In genomic region chr6:107805504-107805903, GRCh38 we compare ENCODE assay signal across 21 cellular contexts. TPM values are rescaled to one million over a fixed set of nuclear protein-coding genes. Genes with fewer than 3 reads are reported as not detected.
DNase-seq lines count a peak whose midpoint lies in the region; ATAC-seq and TF ChIP-seq lines count a peak whose summit lies in the region.
"Had no signal": no experiment of that assay in that cellular context is flagged by ENCODE, and none has a peak within 500 bp of the region (broad histone marks: within the 10 kb centered on the region; RNA-seq: fewer than 3 reads in every experiment).

No MANE protein-coding gene starts in this region.

- H3K4me3 Mint-ChIP-seq in activated T-cell treated with anti-CD3 and anti-CD28 coated beads, Interleukin-2, amount 50 U/mL, for 72 hours: peak overlapping the region; percentile 41 to 69
- H3K4me3 Mint-ChIP-seq in naive thymus-derived CD4-positive, alpha-beta T cell: peak overlapping the region in 8 of 10 donors; percentile 6 to 66 (median 28)

- intact Hi-C loops in naive thymus-derived CD4-positive, alpha-beta T cell (cut with micrococcal nuclease): loop anchor here in 1 of 2 donors (1.0 kb wide), 2 partner anchors 11 to 15 kb away; no protein-coding TSS in a partner anchor
- intact Hi-C loops in sigmoid colon (cut with DNase I): no loop called here

- H3K4me1 Mint-ChIP-seq in activated T-cell treated with anti-CD3 and anti-CD28 coated beads, Interleukin-2, amount 50 U/mL, for 72 hours (ENCODE audit: low read depth): peaks cover 73% of the 10 kb centered on the region
- H3K4me1 Mint-ChIP-seq in naive thymus-derived CD4-positive, alpha-beta T cell: peaks cover 24 to 90% (median 83%) of the 10 kb centered on the region in 7 donors

- peak overlapping the region; percentile 42 for H3K27ac ChIP-seq in naive thymus-derived CD4-positive, alpha-beta T cell (ENCODE audit: low read depth, low read length)
- H3K27ac ChIP-seq in sigmoid colon: no peak overlapping the region
- H3K27ac ChIP-seq: BLaER1 treated with 17β-estradiol and CSF1 and Interleukin-3, amounts not matched to agents 10 nM and 100 nM; dorsolateral prefrontal cortex; left lung; upper lobe of left lung had no signal

- ATAC-seq in activated naive CD4-positive, alpha-beta T cell treated with anti-CD3 and anti-CD28 coated beads, Interleukin-2, amount 50 U/mL, for 72 hours: peak; percentile 66 to 68
- peak; percentile 63 to 74 for ATAC-seq in activated T-cell treated with anti-CD3 and anti-CD28 coated beads, Interleukin-2, amount 50 U/mL, for 72 hours (replicated peaks in 1 of 2)
- peak; percentile 66 for ATAC-seq in naive thymus-derived CD4-positive, alpha-beta T cell
- ATAC-seq: left lung had no signal

- H3K4me1 ChIP-seq in naive thymus-derived CD4-positive, alpha-beta T cell (ENCODE audit: control insufficient read depth in 2 of 2, insufficient read depth in 2 of 2, low read length in 2 of 2): peaks cover 10 to 43% of the 10 kb centered on the region in 2 donors
- H3K4me1 ChIP-seq in sigmoid colon: no peaks in the 10 kb centered on the region
- H3K4me1 ChIP-seq: BLaER1 treated with 17β-estradiol and CSF1 and Interleukin-3, amounts not matched to agents 10 nM and 100 nM; left lung; upper lobe of left lung had no signal

- CTCF ChIA-PET in naive thymus-derived CD4-positive, alpha-beta T cell (lab: Charles Lee): interaction anchor here (0.5 to 2.1 kb wide), 5 partner anchors 11 to 225 kb away, joined by 3 to 18 read pairs (median 4); no protein-coding TSS in a partner anchor

- no peaks in the 10 kb centered on the region for H3K27me3 ChIP-seq in naive thymus-derived CD4-positive, alpha-beta T cell (ENCODE audit: control insufficient read depth in 2 of 2, insufficient read depth in 2 of 2, low read length in 2 of 2)
- H3K27me3 ChIP-seq in sigmoid colon: no peaks in the 10 kb centered on the region
- H3K27me3 ChIP-seq: BLaER1 treated with 17β-estradiol and CSF1 and Interleukin-3, amounts not matched to agents 10 nM and 100 nM; dorsolateral prefrontal cortex; left lung; upper lobe of left lung had no signal

- H3K9me3 Mint-ChIP-seq in activated naive CD4-positive, alpha-beta T cell treated with anti-CD3 and anti-CD28 coated beads, Interleukin-2, amount 50 U/mL, for 72 hours: no peaks in the 10 kb centered on the region
- H3K9me3 Mint-ChIP-seq in activated T-cell treated with anti-CD3 and anti-CD28 coated beads, Interleukin-2, amount 50 U/mL, for 72 hours: no peaks in the 10 kb centered on the region
- H3K9me3 Mint-ChIP-seq in naive thymus-derived CD4-positive, alpha-beta T cell: peaks cover 0 to 10% (median 0%) of the 10 kb centered on the region in 11 donors

- peaks cover 0 to 10% (median 0%) of the 10 kb centered on the region in 3 experiments for H3K36me3 ChIP-seq in naive thymus-derived CD4-positive, alpha-beta T cell (ENCODE audit: control insufficient read depth in 2 of 3, insufficient read depth in 3 of 3, low read length in 3 of 3)
- H3K36me3 ChIP-seq in sigmoid colon: no peaks in the 10 kb centered on the region
- H3K36me3 ChIP-seq: BLaER1 treated with 17β-estradiol and CSF1 and Interleukin-3, amounts not matched to agents 10 nM and 100 nM; left lung; upper lobe of left lung had no signal

- DNase-seq in activated naive CD4-positive, alpha-beta T cell treated with anti-CD3 and anti-CD28 coated beads, Interleukin-2, amount 50 U/mL, for 72 hours (ENCODE audit: low spot score in 2 of 2): no peak
- no peak for DNase-seq in activated naive CD4-positive, alpha-beta T cell treated with anti-CD3 and anti-CD28 coated beads, Interleukin-2, amount 50 U/mL, for 16 hours
- DNase-seq in activated T-cell treated with anti-CD3 and anti-CD28 coated beads, Interleukin-2, amount 50 U/mL, for 72 hours: no peak
- DNase-seq in naive thymus-derived CD4-positive, alpha-beta T cell: peak in 4 of 9 donors; percentile 18 to 56 (median 42)
- DNase-seq in DMS153 treated with DMSO at 0.1 percent for 48 hours (lab: John Stamatoyannopoulos, UW; ENCODE audit: unreplicated experiment): no peak
- DNase-seq in sigmoid colon: no peak
- DNase-seq in stimulated activated CD4-positive, alpha-beta T cell treated with anti-CD3 and anti-CD28 coated beads, Interleukin-15, amount 100 ng/mL, for 24 hours: no peak
- DNase-seq: cerebellar nuclear complex, dorsolateral prefrontal cortex, KG1, left lung, MM.1S, NCI-H2029, NCI-H2227 treated with DMSO at 0.1 percent for 48 hours, retina, substantia nigra, upper lobe of left lung had no signal

- TF ChIP-seq EP300 in sigmoid colon (IDR thresholded peaks at IDR 0.05): no peak

- no peaks in the 10 kb centered on the region for H3K9me3 ChIP-seq in naive thymus-derived CD4-positive, alpha-beta T cell (ENCODE audit: control insufficient read depth in 2 of 3, low read length in 3 of 3)
- no peaks in the 10 kb centered on the region for H3K9me3 ChIP-seq in sigmoid colon
- H3K9me3 ChIP-seq: left lung, upper lobe of left lung had no signal

- TF ChIP-seq POLR2A in sigmoid colon (IDR thresholded peaks at IDR 0.05): no peak

- 87 to 95% methylated on average over 2 of the region's 2 CpGs for WGBS in sigmoid colon, 2 donors

- POLR2A ChIA-PET in naive thymus-derived CD4-positive, alpha-beta T cell (lab: Charles Lee): interaction anchor here (1.0 to 3.7 kb wide), 8 partner anchors 10 to 75 kb away, joined by 3 to 40 read pairs (median 8); partner anchors contain the start of gene SCML4

- peak overlapping the region; percentile 40 to 78 for H3K27ac Mint-ChIP-seq in activated naive CD4-positive, alpha-beta T cell treated with anti-CD3 and anti-CD28 coated beads, Interleukin-2, amount 50 U/mL, for 72 hours
- H3K27ac Mint-ChIP-seq in activated T-cell treated with anti-CD3 and anti-CD28 coated beads, Interleukin-2, amount 50 U/mL, for 72 hours: peak overlapping the region; percentile 31
- H3K27ac Mint-ChIP-seq in naive thymus-derived CD4-positive, alpha-beta T cell: peak overlapping the region in 8 of 9 donors; percentile 73 to 91 (median 87)

- no peaks in the 10 kb centered on the region for H3K27me3 Mint-ChIP-seq in activated T-cell treated with anti-CD3 and anti-CD28 coated beads, Interleukin-2, amount 50 U/mL, for 72 hours (ENCODE audit: low read depth)
- no peaks in the 10 kb centered on the region for H3K27me3 Mint-ChIP-seq in naive thymus-derived CD4-positive, alpha-beta T cell

- H3K4me3 ChIP-seq in naive thymus-derived CD4-positive, alpha-beta T cell (ENCODE audit: low read length): no peak overlapping the region
- H3K4me3 ChIP-seq in sigmoid colon: no peak overlapping the region
- H3K4me3 ChIP-seq: BLaER1 treated with 17β-estradiol and CSF1 and Interleukin-3, amounts not matched to agents 10 nM and 100 nM; dorsolateral prefrontal cortex; left lung; upper lobe of left lung had no signal

- TF ChIP-seq CTCF in sigmoid colon (IDR thresholded peaks at IDR 0.05): no peak

- H3K36me3 Mint-ChIP-seq in activated naive CD4-positive, alpha-beta T cell treated with anti-CD3 and anti-CD28 coated beads, Interleukin-2, amount 50 U/mL, for 72 hours: no peaks in the 10 kb centered on the region
- peaks cover 0 to 6% of the 10 kb centered on the region in 2 donors for H3K36me3 Mint-ChIP-seq in activated T-cell treated with anti-CD3 and anti-CD28 coated beads, Interleukin-2, amount 50 U/mL, for 72 hours (ENCODE audit: insufficient read depth in 2 of 2)
- H3K36me3 Mint-ChIP-seq in naive thymus-derived CD4-positive, alpha-beta T cell: peaks cover 5 to 47% (median 30%) of the 10 kb centered on the region in 5 donors

RNA-seq across cellular contexts. Expression of gene SCML4, which starts 18.6 kb away (rescaled TPM):
- total RNA-seq in activated naive CD4-positive, alpha-beta T cell treated with anti-CD3 and anti-CD28 coated beads, Interleukin-2, amount 50 U/mL, for 72 hours: 10 to 100 TPM in 1 of 2 donors, 1 to 10 TPM in 1; 5.2 to 11.7 TPM
- 10 to 100 TPM in 1 of 2 donors, 1 to 10 TPM in 1; 9.7 to 13.9 TPM for total RNA-seq in activated T-cell treated with anti-CD3 and anti-CD28 coated beads, Interleukin-2, amount 50 U/mL, for 72 hours
- total RNA-seq in naive thymus-derived CD4-positive, alpha-beta T cell: 10 to 100 TPM; 20.3 to 95.8 (median 63.3) TPM
- 100 to 1,000 TPM in 1 of 2 donors, 10 to 100 TPM in 1; 66.1 to 108 TPM for polyA plus RNA-seq in naive thymus-derived CD4-positive, alpha-beta T cell
- under 1 TPM; 0.28 to 0.99 (median 0.76) TPM for total RNA-seq in sigmoid colon
- polyA plus RNA-seq in sigmoid colon: 1 to 10 TPM; 1.2 to 8.9 (median 1.4) TPM
- total RNA-seq: myocyte, RPMI7951 had no signal
- polyA plus RNA-seq: AG04450 had no signal

Comparison
In these comparisons a context has a peak if more than half of its experiments do, and no peak if none do; other contexts are left out.
1. H3K27ac Mint-ChIP-seq: peak in every context shown above with its lines; median percentile 87 in naive thymus-derived CD4-positive, alpha-beta T cell; 59 in activated naive CD4-positive, alpha-beta T cell treated with anti-CD3 and anti-CD28 coated beads, Interleukin-2, amount 50 U/mL, for 72 hours; 31 in activated T-cell treated with anti-CD3 and anti-CD28 coated beads, Interleukin-2, amount 50 U/mL, for 72 hours.